Comparison of ENCODE assay signal across 18 cellular contexts in the genomic region with DNA sequence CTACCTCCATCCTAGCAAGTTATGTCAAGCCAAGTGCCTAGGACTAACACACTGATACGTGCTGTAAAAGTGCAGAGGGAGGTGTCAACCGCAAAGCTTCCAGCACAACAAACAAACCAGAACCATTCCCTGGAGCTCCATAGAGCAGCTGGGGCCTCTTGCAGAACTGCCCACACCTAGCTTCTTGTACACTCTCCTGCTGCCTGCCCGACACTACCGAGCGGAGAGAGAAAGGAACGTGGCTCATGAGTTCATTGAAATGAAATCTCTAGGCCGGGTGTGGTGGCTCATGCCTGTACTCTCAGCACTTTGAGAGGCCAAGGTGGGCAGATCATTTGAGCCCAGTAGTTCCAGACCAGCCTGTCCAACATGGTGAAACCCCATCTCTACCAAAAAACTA.
DNase-seq lines count a peak whose midpoint lies in the region; ATAC-seq, FAIRE-seq and TF ChIP-seq lines count a peak whose summit lies in the region.
"Had no signal": no experiment of that assay in that cellular context is flagged by ENCODE, and none has a peak within 500 bp of the region (broad histone marks: within the 10 kb centered on the region; RNA-seq: fewer than 3 reads in every experiment).

No MANE protein-coding gene starts in this region.

- H3K4me1 ChIP-seq in spleen: peaks cover 10 to 97% (median 52%) of the 10 kb centered on the region in 6 donors

- CTCF ChIA-PET in RWPE1 (lab: Yijun Ruan, JAX): interaction anchor here (0.7 to 1.0 kb wide), 3 partner anchors 16 to 199 kb away, joined by 3 to 7 read pairs (median 6); a partner anchor contains a TSS

- intact Hi-C loops in left colon (cut with DNase I, micrococcal nuclease): no loop called here
- intact Hi-C loops in spleen (cut with DNase I; ENCODE audit: low total_unique reads): no loop called here

- H3K27ac ChIP-seq in RWPE1 (peak overlapping the region; percentile 67), spleen (peak overlapping the region in 6 of 8 donors; percentile 11 to 96 (median 93))

- no peaks in the 10 kb centered on the region for H3K27me3 ChIP-seq in spleen (replicated peaks in 1 of 7)

- peaks cover 0 to 96% (median 55%) of the 10 kb centered on the region in 6 donors for H3K36me3 ChIP-seq in spleen

- no peaks in the 10 kb centered on the region for H3K9me3 ChIP-seq in spleen

- peak overlapping the region in 1 of 8 donors; percentile 74 for H3K4me3 ChIP-seq in spleen
- H3K4me3 ChIP-seq: K562 had no signal

- no peak for TF ChIP-seq POLR2A in spleen (IDR thresholded peaks at IDR 0.05)

- no peak for FAIRE-seq in RCC 7860 (lab: Jason Lieb, UNC)
- FAIRE-seq: A204.1, D721Med, GM12891, K562 had no signal

- ATAC-seq in left colon: no peak
- ATAC-seq: K562 had no signal

- peak; percentile 37 for DNase-seq in activated effector memory CD4-positive, alpha-beta T cell treated with anti-CD3 and anti-CD28 coated beads, Interleukin-2, amount 50 U/mL, for 16 hours
- no peak for DNase-seq in activated effector memory CD4-positive, alpha-beta T cell treated with Interleukin-2 at 50 U/mL for 16 hours
- DNase-seq in RWPE1 (ENCODE audit: low spot score): no peak
- peak; percentile 4 to 11 for DNase-seq in left colon
- peak; percentile 55 for DNase-seq in spleen
- no peak for DNase-seq in GM13976 (ENCODE audit: low spot score)
- DNase-seq in RCC 7860 (ENCODE audit: low spot score): no peak
- DNase-seq in NCI-H2081 treated with DMSO at 0.1 percent for 48 hours (lab: John Stamatoyannopoulos, UW): no peak
- DNase-seq: NCI-H1105 treated with DMSO at 0.1 percent for 48 hours, NCI-H1694 treated with DMSO at 0.1 percent for 48 hours, NCI-H2107, NCI-H510A, NCI-H748 treated with DMSO at 0.1 percent for 48 hours, SHP77 treated with DMSO at 0.1 percent for 48 hours had no signal

- POLR2A ChIA-PET in RWPE1 (lab: Yijun Ruan, JAX; ENCODE audit: low non-redundant PET): no interaction called here

- TF ChIP-seq CTCF in RWPE1 (conservative IDR thresholded peaks at IDR 0.05; ENCODE audit: low read depth) (no peak), spleen (IDR thresholded peaks at IDR 0.05 in 8 of 11, conservative IDR thresholded peaks at IDR 0.05 in 3 of 11) (no peak), GM13976 (IDR thresholded peaks at IDR 0.05; ENCODE audit: borderline replicate concordance, control extremely low read depth, extremely low read depth, insufficient read depth, missing control alignments) (no peak)

- in situ Hi-C loops in GM13976 (cut with MboI; ENCODE audit: low sequenced_read_pairs, unreplicated experiment): no loop called here

- WGBS in spleen, 5 donors: 91 to 97% (median 95%) methylated on average over 7 of the region's 7 CpGs

Comparison
In these comparisons a context has a peak if more than half of its experiments do, and no peak if none do; other contexts are left out.
1. DNase-seq: peak in activated effector memory CD4-positive, alpha-beta T cell treated with anti-CD3 and anti-CD28 coated beads, Interleukin-2, amount 50 U/mL, for 16 hours (single experiment), left colon (2 of 2) and spleen (single experiment); none in activated effector memory CD4-positive, alpha-beta T cell treated with Interleukin-2 at 50 U/mL for 16 hours (single experiment), RWPE1 (single experiment), GM13976 (single experiment), RCC 7860 (single experiment) and NCI-H2081 treated with DMSO at 0.1 percent for 48 hours (single experiment).